ENCODE assay signal across 16 cellular contexts in genomic region chr13:40648040-40648439, GRCh38. TPM values are rescaled to one million over a fixed set of nuclear protein-coding genes. Genes with fewer than 3 reads are reported as not detected.
DNase-seq lines count a peak whose midpoint lies in the region; ATAC-seq and TF ChIP-seq lines count a peak whose summit lies in the region.
"Had no signal": no experiment of that assay in that cellular context is flagged by ENCODE, and none has a peak within 500 bp of the region (broad histone marks: within the 10 kb centered on the region; RNA-seq: fewer than 3 reads in every experiment).

No MANE protein-coding gene starts in this region.

- intact Hi-C loops in left ventricle myocardium superior (cut with micrococcal nuclease) = no loop called here

- no peaks in the 10 kb centered on the region for H3K27me3 ChIP-seq in cardiac muscle cell
- no peaks in the 10 kb centered on the region for H3K27me3 ChIP-seq in subcutaneous abdominal adipose tissue (ENCODE audit: control insufficient read depth in 5 of 5, insufficient read depth in 4 of 5, low read length in 5 of 5)
- no peaks in the 10 kb centered on the region for H3K27me3 ChIP-seq in brain microvascular endothelial cell (replicated peaks)
- H3K27me3 ChIP-seq: ascending aorta, gastroesophageal sphincter, right atrium auricular region had no signal

- peaks cover 98% of the 10 kb centered on the region for H3K4me1 Mint-ChIP-seq in activated naive CD8-positive, alpha-beta T cell treated with anti-CD3 and anti-CD28 coated beads, Interleukin-2, amount 50 U/mL, for 24 hours

- H3K4me1 ChIP-seq in cardiac muscle cell (ENCODE audit: low read depth) = peaks cover 33% of the 10 kb centered on the region
- H3K4me1 ChIP-seq in subcutaneous abdominal adipose tissue (ENCODE audit: control insufficient read depth in 5 of 5, insufficient read depth in 5 of 5, low read length in 5 of 5) = peaks cover 11 to 87% (median 83%) of the 10 kb centered on the region in 5 donors

- no peaks in the 10 kb centered on the region for H3K36me3 ChIP-seq in cardiac muscle cell
- H3K36me3 ChIP-seq in subcutaneous abdominal adipose tissue (ENCODE audit: control insufficient read depth in 5 of 5, insufficient read depth in 5 of 5, low read length in 5 of 5) = no peaks in the 10 kb centered on the region
- H3K36me3 ChIP-seq in brain microvascular endothelial cell (replicated peaks) = no peaks in the 10 kb centered on the region
- H3K36me3 ChIP-seq: ascending aorta, gastroesophageal sphincter, right atrium auricular region had no signal

- H3K27ac Mint-ChIP-seq in activated naive CD8-positive, alpha-beta T cell treated with anti-CD3 and anti-CD28 coated beads, Interleukin-2, amount 50 U/mL, for 24 hours = peak overlapping the region; percentile 54

- DNase-seq in cardiac muscle cell (ENCODE audit: low read depth in 1 of 2, low spot score in 1 of 2) (no peak), left ventricle myocardium superior (no peak), SK-N-DZ (ENCODE audit: low spot score) (peak; percentile 36), brain microvascular endothelial cell (no peak)
- no peak for DNase-seq in activated naive CD8-positive, alpha-beta T cell treated with anti-CD3 and anti-CD28 coated beads, Interleukin-2, amount 50 U/mL, for 24 hours
- DNase-seq: activated CD4-positive, alpha-beta T cell treated with anti-CD3 and anti-CD28 coated beads for 1 hour; DMS53; NCI-H146; NCI-H446 had no signal

- TF ChIP-seq CTCF in cardiac muscle cell (IDR thresholded peaks at IDR 0.05; ENCODE audit: low read depth, low read length) (no peak), brain microvascular endothelial cell (IDR thresholded peaks at IDR 0.05; ENCODE audit: low read depth, low read length, missing control alignments) (no peak)

- no peak overlapping the region for H3K4me3 ChIP-seq in cardiac muscle cell
- H3K4me3 ChIP-seq in subcutaneous abdominal adipose tissue (ENCODE audit: low read depth in 1 of 5, low read length in 5 of 5) = no peak overlapping the region
- no peak overlapping the region for H3K4me3 ChIP-seq in brain microvascular endothelial cell (ENCODE audit: low read depth, low read length)
- H3K4me3 ChIP-seq: ascending aorta, coronary artery, gastroesophageal sphincter, right atrium auricular region had no signal

- no peaks in the 10 kb centered on the region for H3K27me3 Mint-ChIP-seq in activated naive CD8-positive, alpha-beta T cell treated with anti-CD3 and anti-CD28 coated beads, Interleukin-2, amount 50 U/mL, for 24 hours

- no peak overlapping the region for H3K4me3 Mint-ChIP-seq in activated naive CD8-positive, alpha-beta T cell treated with anti-CD3 and anti-CD28 coated beads, Interleukin-2, amount 50 U/mL, for 24 hours

- peaks cover 31% of the 10 kb centered on the region for H3K36me3 Mint-ChIP-seq in activated naive CD8-positive, alpha-beta T cell treated with anti-CD3 and anti-CD28 coated beads, Interleukin-2, amount 50 U/mL, for 24 hours (ENCODE audit: low read depth)

- no peak overlapping the region for H3K9ac ChIP-seq in subcutaneous abdominal adipose tissue (ENCODE audit: low read length in 5 of 5)

- peak overlapping the region; percentile 28 for H3K27ac ChIP-seq in cardiac muscle cell
- peak overlapping the region; percentile 92 for H3K27ac ChIP-seq in subcutaneous abdominal adipose tissue (ENCODE audit: low read depth, low read length)
- no peak overlapping the region for H3K27ac ChIP-seq in brain microvascular endothelial cell
- H3K27ac ChIP-seq: ascending aorta, coronary artery, gastroesophageal sphincter, right atrium auricular region had no signal

- no peaks in the 10 kb centered on the region for H3K9me3 ChIP-seq in cardiac muscle cell (ENCODE audit: low read depth)
- no peaks in the 10 kb centered on the region for H3K9me3 ChIP-seq in subcutaneous abdominal adipose tissue (ENCODE audit: control insufficient read depth in 5 of 5, low read length in 5 of 5)
- H3K9me3 ChIP-seq: ascending aorta, gastroesophageal sphincter, right atrium auricular region had no signal

- no peaks in the 10 kb centered on the region for H3K9me3 Mint-ChIP-seq in activated naive CD8-positive, alpha-beta T cell treated with anti-CD3 and anti-CD28 coated beads, Interleukin-2, amount 50 U/mL, for 24 hours

- ATAC-seq in left ventricle myocardium superior = no peak
- no peak for ATAC-seq in activated naive CD8-positive, alpha-beta T cell treated with anti-CD3 and anti-CD28 coated beads, Interleukin-2, amount 50 U/mL, for 24 hours
- no peak for ATAC-seq in HG03571 (IDR thresholded peaks at IDR 0.05; ENCODE audit: unreplicated experiment)
- ATAC-seq in activated CD4-positive, CD25-positive, alpha-beta regulatory T cell treated with anti-CD3 and anti-CD28 coated beads, Interleukin-2, amount 50 U/mL, for 24 hours = no peak
- ATAC-seq: gastroesophageal sphincter had no signal

- in situ Hi-C loops in brain microvascular endothelial cell (cut with HindIII; ENCODE audit: low pct_ligation_motif_present, low sequenced_read_pairs) = no loop called here

RNA-seq across cellular contexts. Expression of gene FOXO1, which starts 18.4 kb away (rescaled TPM):
- total RNA-seq in cardiac muscle cell (6.8 and 10.5 TPM in 2 replicates), left ventricle myocardium superior (14.7 TPM)
- 14.0 and 24.9 TPM in 2 replicates for polyA plus RNA-seq in cardiac muscle cell
- 0.42 TPM in 2 replicates for polyA plus RNA-seq in SK-N-DZ (2014; cell fraction: cytosol; rRNA removed)
- 0.17 and 0.37 TPM in 2 replicates for polyA plus RNA-seq in SK-N-DZ (2014; cell fraction: nucleus; rRNA removed)
